In genomic region chr1:201883786-201884185, GRCh38 we compare ENCODE assay signal across 9 cellular contexts. TPM values are rescaled to one million over a fixed set of nuclear protein-coding genes. Genes with fewer than 3 reads are reported as not detected.
DNase-seq lines count a peak whose midpoint lies in the region; ATAC-seq, FAIRE-seq and TF ChIP-seq lines count a peak whose summit lies in the region.
"Had no signal": no experiment of that assay in that cellular context is flagged by ENCODE, and none has a peak within 500 bp of the region (broad histone marks: within the 10 kb centered on the region; RNA-seq: fewer than 3 reads in every experiment).

No MANE protein-coding gene starts in this region.

- BruUV-seq in IMR-90 (replicated peaks; lab: Mats Ljungman, UMichigan): no TSS peak

- DNase-seq in ACHN (peak; percentile 38), IMR-90 (peak; percentile 43), amniotic epithelial cell (ENCODE audit: low read depth) (peak; percentile 64), keratinocyte (ENCODE audit: low read depth, low spot score) (no peak), NCI-H2171 treated with DMSO at 0.1 percent for 48 hours (lab: John Stamatoyannopoulos, UW) (no peak), D341Med (ENCODE audit: low spot score) (no peak)
- DNase-seq: DND-41 had no signal

- no peak overlapping the region for H2AK9ac ChIP-seq in IMR-90 (replicated peaks; ENCODE audit: low read depth, low read length, poor library complexity)

- H3K9me3 ChIP-seq in IMR-90 (ENCODE audit: control insufficient read depth, insufficient read depth, low read length) (no peaks in the 10 kb centered on the region), keratinocyte (ENCODE audit: control insufficient read depth, low read depth, low read length) (no peaks in the 10 kb centered on the region)

- no peaks in the 10 kb centered on the region for H3K79me2 ChIP-seq in keratinocyte (ENCODE audit: control insufficient read depth, insufficient read depth, low read length)

- H4K20me1 ChIP-seq in IMR-90 (ENCODE audit: insufficient read depth, low read length) (no peaks in the 10 kb centered on the region; the same call in 1 of the 2 replicates), keratinocyte (ENCODE audit: control insufficient read depth, extremely low read depth, insufficient read depth, low read length) (no peaks in the 10 kb centered on the region)

- H3K4me3 ChIP-seq in IMR-90 (ENCODE audit: insufficient read depth, low read depth, low read length): no peak overlapping the region
- no peak overlapping the region for H3K4me3 ChIP-seq in keratinocyte (ENCODE audit: control insufficient read depth in 2 of 3, extremely low read depth in 1 of 3, insufficient read depth in 2 of 3, low read depth in 1 of 3, low read length in 3 of 3)

- peak overlapping the region; percentile 57; the same call in 1 of the 2 replicates for H2AK5ac ChIP-seq in IMR-90 (ENCODE audit: low read depth, low read length)

- peaks cover 0 to 8% of the 10 kb centered on the region in 2 experiments; a peak in 1 of 4 replicates for H3K79me1 ChIP-seq in IMR-90 (ENCODE audit: low read depth in 1 of 2, low read length in 2 of 2)

- H3K27ac ChIP-seq in IMR-90 (ENCODE audit: insufficient read depth, low read length): no peak overlapping the region
- H3K27ac ChIP-seq in keratinocyte (ENCODE audit: control insufficient read depth, insufficient read depth, low read length): peak overlapping the region; percentile 81

- H3K14ac ChIP-seq in IMR-90 (replicated peaks; ENCODE audit: low read depth, low read length): peak overlapping the region; percentile 89; the same call in 1 of the 2 replicates

- WGBS in IMR-90 (ENCODE audit: extremely low coverage in 2 of 2, insufficient read length in 1 of 2), 2 experiments: no CpG with 5 or more reads among the region's 7 CpGs

- ATAC-seq in IMR-90 (ENCODE audit: low read depth) (no peak), HG02642 (IDR thresholded peaks at IDR 0.05; ENCODE audit: poor library complexity, unreplicated experiment) (no peak), GM21367 (IDR thresholded peaks at IDR 0.05; ENCODE audit: unreplicated experiment) (no peak)

- TF ChIP-seq CTCF in IMR-90 (conservative IDR thresholded peaks at IDR 0.05; ENCODE audit: low read depth, low read length) (no peak), keratinocyte (optimal IDR thresholded peaks at IDR 0.05 in 1 of 3, IDR thresholded peaks at IDR 0.05 in 1 of 3, conservative IDR thresholded peaks at IDR 0.05 in 1 of 3; ENCODE audit: extremely low read depth in 1 of 3, insufficient read depth in 2 of 3, low read length in 3 of 3) (no peak)

- no peaks in the 10 kb centered on the region for H3K36me3 ChIP-seq in IMR-90 (ENCODE audit: control insufficient read depth, insufficient read depth, low read length)
- H3K36me3 ChIP-seq in keratinocyte (ENCODE audit: control insufficient read depth in 2 of 2, extremely low read depth in 1 of 2, insufficient read depth in 2 of 2, low read length in 2 of 2): no peaks in the 10 kb centered on the region

- intact Hi-C loops in IMR-90 (cut with micrococcal nuclease): loop anchor here (10.0 kb wide), 1 partner anchor 231 kb away; no protein-coding TSS in a partner anchor

- no peak overlapping the region for H2BK15ac ChIP-seq in IMR-90 (ENCODE audit: low read depth, low read length)

- H3K9me1 ChIP-seq in IMR-90 (ENCODE audit: insufficient read depth, low read length) (peaks cover 34% of the 10 kb centered on the region), keratinocyte (ENCODE audit: control insufficient read depth, extremely low read depth, insufficient read depth, low read length) (peaks cover 5% of the 10 kb centered on the region)

- H3K9ac ChIP-seq in IMR-90 (ENCODE audit: low read depth, low read length): no peak overlapping the region
- peak overlapping the region; percentile 63 for H3K9ac ChIP-seq in keratinocyte (ENCODE audit: control insufficient read depth, extremely low read depth, insufficient read depth, low read length)

- H3K4me1 ChIP-seq in IMR-90 (ENCODE audit: control insufficient read depth, insufficient read depth, low read length): peaks cover 26% of the 10 kb centered on the region
- peaks cover 34% of the 10 kb centered on the region for H3K4me1 ChIP-seq in keratinocyte (ENCODE audit: control insufficient read depth, extremely low read depth, insufficient read depth, low read length)

- no peak overlapping the region for H3K56ac ChIP-seq in IMR-90 (ENCODE audit: extremely low read depth, insufficient read depth, low read length)

- H2BK120ac ChIP-seq in IMR-90 (ENCODE audit: low read depth, low read length): no peak overlapping the region

- H3K4me2 ChIP-seq in IMR-90 (ENCODE audit: low read depth, low read length) (no peak overlapping the region), keratinocyte (ENCODE audit: control insufficient read depth, extremely low read depth, insufficient read depth, low read depth, low read length) (peak overlapping the region; percentile 75)

- H3K18ac ChIP-seq in IMR-90 (ENCODE audit: low read depth, low read length): no peak overlapping the region

- no peak overlapping the region for H2BK20ac ChIP-seq in IMR-90 (ENCODE audit: low read depth, low read length)

- dilution Hi-C loops in IMR-90 (cut with HindIII; ENCODE audit: low sequenced_read_pairs, unreplicated experiment) (no loop called here), keratinocyte (cut with MboI; ENCODE audit: extremely low pct_ligation_motif_present, low sequenced_read_pairs) (no loop called here)

- TF ChIP-seq POLR2A in IMR-90 (IDR thresholded peaks at IDR 0.05; ENCODE audit: low read depth, low read length): no peak

- H3K4ac ChIP-seq in IMR-90 (ENCODE audit: low read depth, low read length): peak overlapping the region; percentile 54

- H3K23ac ChIP-seq in IMR-90 (ENCODE audit: low read depth, low read length): peak overlapping the region; percentile 47; the same call in 1 of the 2 replicates

- no peak overlapping the region for H4K8ac ChIP-seq in IMR-90 (ENCODE audit: low read depth in 2 of 2, low read length in 2 of 2)

- CTCF ChIA-PET in IMR-90 (lab: Yijun Ruan, JAX): interaction anchor here (0.6 to 1.4 kb wide), 3 partner anchors 12 to 41 kb away, joined by 3 to 8 read pairs (median 4); no protein-coding TSS in a partner anchor

- no peak overlapping the region for H4K5ac ChIP-seq in IMR-90 (ENCODE audit: low read depth, low read length)

- H2BK5ac ChIP-seq in IMR-90 (ENCODE audit: low read depth, low read length, poor library complexity, severe bottlenecking): no peak overlapping the region

- no peak for TF ChIP-seq RAD21 in IMR-90 (IDR thresholded peaks at IDR 0.05; ENCODE audit: low read length)

- H3K27me3 ChIP-seq in IMR-90 (ENCODE audit: control insufficient read depth, insufficient read depth, low read length): no peaks in the 10 kb centered on the region
- H3K27me3 ChIP-seq in keratinocyte (ENCODE audit: control insufficient read depth, extremely low read depth, insufficient read depth, low read length): peaks cover 13% of the 10 kb centered on the region

- no peak overlapping the region for H4K91ac ChIP-seq in IMR-90 (ENCODE audit: insufficient read depth, low read depth, low read length)

- FAIRE-seq in keratinocyte (lab: Jason Lieb, UNC): peak; percentile 94

- POLR2A ChIA-PET in IMR-90 (lab: Charles Lee; ENCODE audit: unreplicated experiment): no interaction called here

- in situ Hi-C loops in ACHN (cut with HindIII; ENCODE audit: low pct_ligation_motif_present, low pct_unique_long_range_greater_than_20kb, low sequenced_read_pairs) (no loop called here), IMR-90 (cut with MboI; ENCODE audit: low sequenced_read_pairs) (no loop called here)

- H2AFZ ChIP-seq in IMR-90 (replicated peaks; ENCODE audit: low read length, poor library complexity) (no peak overlapping the region), keratinocyte (ENCODE audit: control insufficient read depth, low read length) (no peak overlapping the region)

TF ChIP-seq in IMR-90, 13 proteins besides CTCF, POLR2A, EP300 and RAD21 (continues in another document):
- no peak for TF ChIP-seq SMC3 (IDR thresholded peaks at IDR 0.05; ENCODE audit: low read depth, low read length)
- TF ChIP-seq RCOR1 (IDR thresholded peaks at IDR 0.05; ENCODE audit: insufficient replicate concordance, low read length): no peak
- TF ChIP-seq MXI1 (IDR thresholded peaks at IDR 0.05; ENCODE audit: borderline replicate concordance, low read depth, low read length): no peak
- no peak for TF ChIP-seq BHLHE40 (IDR thresholded peaks at IDR 0.05; ENCODE audit: low read depth, low read length)
- no peak for TF ChIP-seq RFX5 (IDR thresholded peaks at IDR 0.05; ENCODE audit: low read depth, low read length)
- TF ChIP-seq FOS (IDR thresholded peaks at IDR 0.05; ENCODE audit: low read depth, low read length): no peak

RNA-seq across cellular contexts. Expression of gene SHISA4, which starts 4.9 kb away (rescaled TPM):
- 10.0 and 11.1 TPM in 2 replicates for total RNA-seq in IMR-90 (2012; rRNA removed)
- polyA plus RNA-seq in IMR-90 (2012; rRNA removed) (34.8 and 47.8 TPM in 2 replicates), keratinocyte (2.2 to 5.8 TPM (median 4.0 TPM) in 3 replicates)
- 29.9 and 53.0 TPM in 2 replicates for polyA plus RNA-seq in IMR-90 (2012; cell fraction: cytosol; rRNA removed)
- 15.0 and 28.3 TPM in 2 replicates for polyA plus RNA-seq in IMR-90 (2012; cell fraction: nucleus; rRNA removed; ENCODE audit: low replicate concordance)
- 0.46 TPM for polyA plus RNA-seq in keratinocyte (2011; ENCODE audit: low read depth)
- 3.6 and 6.3 TPM in 2 replicates for polyA plus RNA-seq in keratinocyte (2011; cell fraction: cytosol; rRNA removed)
- polyA plus RNA-seq in keratinocyte (2011; cell fraction: nucleus; rRNA removed): 2.3 and 3.2 TPM in 2 replicates
- 3.3 and 4.0 TPM in 2 replicates for polyA plus RNA-seq in keratinocyte (2012; ENCODE audit: low replicate concordance)
- 1.9 to 7.4 TPM (median 6.7 TPM) in 3 replicates for polyA minus RNA-seq in keratinocyte
- polyA minus RNA-seq in keratinocyte (2011; cell fraction: cytosol; rRNA and poly(A)+ RNA removed): 4.0 TPM
- polyA minus RNA-seq in keratinocyte (2011; cell fraction: nucleus; rRNA and poly(A)+ RNA removed): 0.93 and 2.1 TPM in 2 replicates

RNA-seq across cellular contexts. Expression of gene IPO9, which starts 54.8 kb away (rescaled TPM):
- 13.9 and 14.0 TPM in 2 replicates for total RNA-seq in IMR-90 (2012; rRNA removed)
- 23.4 and 29.6 TPM in 2 replicates for polyA plus RNA-seq in IMR-90 (2012; rRNA removed)
- 10.4 and 14.0 TPM in 2 replicates for polyA plus RNA-seq in IMR-90 (2012; cell fraction: cytosol; rRNA removed)
- 18.1 and 35.9 TPM in 2 replicates for polyA plus RNA-seq in IMR-90 (2012; cell fraction: nucleus; rRNA removed; ENCODE audit: low replicate concordance)
- polyA plus RNA-seq in keratinocyte: 32.5 to 38.9 TPM (median 35.8 TPM) in 3 replicates
- polyA plus RNA-seq in keratinocyte (2011; ENCODE audit: low read depth): 6.8 TPM
- 20.0 and 29.8 TPM in 2 replicates for polyA plus RNA-seq in keratinocyte (2011; cell fraction: cytosol; rRNA removed)
- polyA plus RNA-seq in keratinocyte (2011; cell fraction: nucleus; rRNA removed): 47.8 and 64.0 TPM in 2 replicates
- 14.2 and 31.1 TPM in 2 replicates for polyA plus RNA-seq in keratinocyte (2012; ENCODE audit: low replicate concordance)
- 36.4 to 50.5 TPM (median 41.4 TPM) in 3 replicates for polyA minus RNA-seq in keratinocyte
- 23.4 TPM for polyA minus RNA-seq in keratinocyte (2011; cell fraction: cytosol; rRNA and poly(A)+ RNA removed)
- polyA minus RNA-seq in keratinocyte (2011; cell fraction: nucleus; rRNA and poly(A)+ RNA removed): 21.1 and 42.0 TPM in 2 replicates

Comparison
In these comparisons a context has a peak if more than half of its experiments do, and no peak if none do; other contexts are left out.
1. DNase-seq: peak in ACHN (single experiment), IMR-90 (single experiment) and amniotic epithelial cell (single experiment); none in keratinocyte (single experiment), NCI-H2171 treated with DMSO at 0.1 percent for 48 hours (single experiment) and D341Med (single experiment).